In the genomic region with DNA sequence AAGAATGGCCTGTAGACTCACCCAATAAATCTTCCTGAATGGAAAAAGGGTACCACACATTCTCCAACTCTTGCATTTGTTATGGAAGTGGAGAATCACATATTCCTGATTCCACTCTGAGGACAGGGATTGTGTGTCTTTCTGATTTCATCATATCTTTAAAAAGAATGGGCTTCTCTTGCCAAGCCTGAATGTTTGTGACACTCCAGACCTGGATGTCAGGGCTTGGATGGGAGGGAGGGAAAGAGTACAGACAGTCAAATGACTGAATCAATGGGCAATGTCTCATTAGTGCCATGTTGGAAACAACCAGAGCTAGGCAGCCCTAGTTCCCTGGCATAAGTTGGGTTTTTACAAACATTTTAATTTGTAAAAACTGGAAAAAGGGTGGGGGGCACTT, we compare ENCODE assay signal across 16 cellular contexts.
DNase-seq lines count a peak whose midpoint lies in the region; ATAC-seq and TF ChIP-seq lines count a peak whose summit lies in the region.
"Had no signal": no experiment of that assay in that cellular context is flagged by ENCODE, and none has a peak within 500 bp of the region (broad histone marks: within the 10 kb centered on the region; RNA-seq: fewer than 3 reads in every experiment).

No MANE protein-coding gene starts in this region.

- H3K4me1 ChIP-seq in adipocyte (ENCODE audit: control insufficient read depth, insufficient read depth, low read length) (no peaks in the 10 kb centered on the region), psoas muscle (no peaks in the 10 kb centered on the region)
- H3K4me1 ChIP-seq: Caco-2 had no signal

- DNase-seq in EH (ENCODE audit: low read depth) (peak; percentile 69), adipocyte (ENCODE audit: low read depth) (peak; percentile 51), fibroblast of the aortic adventitia (ENCODE audit: low read depth) (peak; percentile 57), psoas muscle (no peak), SIG-M5 (lab: John Stamatoyannopoulos, UW) (no peak), SIG-M5 treated with dmso at 0.1 percent for 504 hours (lab: John Stamatoyannopoulos, UW; ENCODE audit: unreplicated experiment) (no peak)
- DNase-seq: Caco-2, HFFc6, NCI-H1436 treated with DMSO at 0.1 percent for 48 hours, NCI-H2081, NCI-H226, NCI-H526 had no signal

- ATAC-seq in psoas muscle: peak; percentile 73 to 87 (median 80)
- no peak for ATAC-seq in GM18505 (IDR thresholded peaks at IDR 0.05; ENCODE audit: unreplicated experiment)
- ATAC-seq in GM21529 (IDR thresholded peaks at IDR 0.05; ENCODE audit: unreplicated experiment): no peak
- ATAC-seq: K562 had no signal

- TF ChIP-seq POLR2A in GM18505 (IDR thresholded peaks at IDR 0.05; ENCODE audit: borderline replicate concordance, extremely low read depth, insufficient read depth, insufficient read length): no peak

- intact Hi-C loops in psoas muscle (cut with DNase I): no loop called here

- H3K9me3 ChIP-seq in adipocyte (ENCODE audit: control insufficient read depth, low read length): no peaks in the 10 kb centered on the region
- no peaks in the 10 kb centered on the region for H3K9me3 ChIP-seq in psoas muscle
- H3K9me3 ChIP-seq: Caco-2 had no signal

- H3K27me3 ChIP-seq in adipocyte (replicated peaks; ENCODE audit: control insufficient read depth, insufficient read depth, low read length) (peaks cover 9% of the 10 kb centered on the region), psoas muscle (ENCODE audit: insufficient read depth in 3 of 3, low read length in 2 of 3) (no peaks in the 10 kb centered on the region)

- H3K36me3 ChIP-seq in adipocyte (ENCODE audit: control insufficient read depth, insufficient read depth, low read length, severe bottlenecking) (no peaks in the 10 kb centered on the region), psoas muscle (ENCODE audit: insufficient read depth in 1 of 2, low read depth in 1 of 2) (no peaks in the 10 kb centered on the region)

- peak overlapping the region; percentile 4 for H3K27ac ChIP-seq in psoas muscle
- H3K27ac ChIP-seq: HL-60 had no signal

- H3K9ac ChIP-seq in adipocyte (ENCODE audit: low read length): no peak overlapping the region

- H3K4me3 ChIP-seq in adipocyte (ENCODE audit: low read length) (no peak overlapping the region), fibroblast of the aortic adventitia (ENCODE audit: low read depth, low read length) (no peak overlapping the region), psoas muscle (no peak overlapping the region)
- H3K4me3 ChIP-seq: K562 had no signal

- TF ChIP-seq CTCF in fibroblast of the aortic adventitia (IDR thresholded peaks at IDR 0.05; ENCODE audit: insufficient read depth, low read length): no peak
- no peak for TF ChIP-seq CTCF in psoas muscle (IDR thresholded peaks at IDR 0.05)

Comparison
In these comparisons a context has a peak if more than half of its experiments do, and no peak if none do; other contexts are left out.
1. DNase-seq: peak in EH (single experiment), adipocyte (single experiment) and fibroblast of the aortic adventitia (single experiment); none in psoas muscle (0 of 2), SIG-M5 (single experiment) and SIG-M5 treated with dmso at 0.1 percent for 504 hours (single experiment).
2. ATAC-seq: peak in psoas muscle (4 of 4); none in GM18505 (single experiment) and GM21529 (single experiment).